In the genomic region with DNA sequence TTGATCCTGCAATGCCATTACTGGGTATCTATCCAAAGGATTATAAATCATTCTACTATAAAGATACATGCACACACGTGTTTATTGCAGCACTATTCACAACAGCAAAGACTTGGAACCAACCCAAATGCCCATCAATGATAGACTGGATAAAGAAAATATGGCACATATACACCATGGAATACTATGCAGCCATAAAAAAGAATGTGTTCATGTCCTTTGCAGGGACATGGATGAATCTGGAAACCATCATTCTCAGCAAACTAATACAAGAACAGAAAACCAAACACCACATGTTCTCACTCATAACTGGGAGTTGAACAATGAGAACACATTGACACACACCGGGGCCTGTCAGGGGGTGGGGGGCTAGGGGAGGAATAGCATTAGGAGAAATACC, we compare ENCODE assay signal across 4 cellular contexts. TPM values are rescaled to one million over a fixed set of nuclear protein-coding genes. Genes with fewer than 3 reads are reported as not detected.
"Had no signal": no experiment of that assay in that cellular context is flagged by ENCODE, and none has a peak within 500 bp of the region (broad histone marks: within the 10 kb centered on the region; RNA-seq: fewer than 3 reads in every experiment).

No MANE protein-coding gene starts in this region.

RNA-seq across cellular contexts. Expression of a gene that starts 4.9 kb away (rescaled TPM):
- total RNA-seq: activated CD4-positive, alpha-beta T cell treated with anti-CD3 and anti-CD28 coated beads for 36 hours; activated CD4-positive, alpha-beta T cell treated with anti-CD3 and anti-CD28 coated beads, Interleukin-2, amount 10 ng/mL, durations not matched to agents 24 days and 14 days; activated CD8-positive, alpha-beta memory T cell treated with anti-CD3 and anti-CD28 coated beads for 36 hours; WTC11 had no signal
